Comparison of ENCODE assay signal across 8 cellular contexts in the genomic region with DNA sequence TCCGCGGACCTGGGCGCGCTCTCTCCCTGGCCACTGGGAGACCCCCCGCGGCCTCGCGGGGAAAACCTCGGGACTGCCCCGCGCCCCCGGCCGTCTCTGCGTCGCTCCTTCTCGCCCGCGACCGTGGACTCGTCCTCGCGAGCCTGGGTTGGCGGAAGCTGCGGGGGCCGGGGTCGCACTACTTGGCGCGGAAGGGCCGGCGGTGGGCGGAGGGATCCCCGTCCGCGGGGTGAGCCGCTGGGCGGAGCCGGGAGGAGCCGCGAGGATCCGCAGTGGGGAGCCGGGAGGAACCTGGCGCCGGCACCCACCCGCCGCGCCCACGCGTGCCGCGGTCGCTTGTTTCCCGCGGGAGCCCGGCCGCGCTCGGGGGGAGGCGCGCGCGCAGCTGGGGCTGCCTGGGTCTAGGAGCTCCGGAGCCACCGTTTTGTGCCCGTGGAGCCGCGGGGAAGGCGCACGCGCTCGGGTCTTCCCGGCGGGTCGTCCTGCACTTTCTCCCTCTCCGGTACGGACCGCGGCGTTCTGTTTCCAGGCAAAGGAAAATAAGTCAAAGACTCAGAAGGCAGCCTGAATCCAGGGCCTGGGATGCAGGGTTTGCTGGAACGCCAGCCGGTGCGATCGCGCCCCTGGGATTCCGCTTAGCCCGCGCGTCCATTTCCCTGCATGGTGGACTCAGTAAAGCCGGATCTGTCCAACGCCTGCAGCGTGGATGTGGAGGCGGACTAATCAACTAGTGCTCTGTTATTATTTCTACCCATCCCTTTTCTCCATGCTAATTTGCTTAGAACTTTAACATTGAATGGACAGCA.
A peak's percentile ranks its signal among the peaks of the same experiment; 100 is the strongest.
DNase-seq lines count a peak whose midpoint lies in the region; ATAC-seq lines count a peak whose summit lies in the region.

No MANE protein-coding gene starts in this region.

- H3K4me3 ChIP-seq in mucosa of rectum (ENCODE audit: low read length in 2 of 2), result peak overlapping the region; percentile 67 to 88

- H3K9me3 ChIP-seq in mucosa of rectum (ENCODE audit: control insufficient read depth in 2 of 2, low read length in 2 of 2), result no peaks in the 10 kb centered on the region

- ATAC-seq in GM18907 (IDR thresholded peaks at IDR 0.05; ENCODE audit: unreplicated experiment) (peak; percentile 56), HG03139 (IDR thresholded peaks at IDR 0.05; ENCODE audit: unreplicated experiment) (peak; percentile 28)

- H3K4me1 ChIP-seq in mucosa of rectum (ENCODE audit: control insufficient read depth in 2 of 2, insufficient read depth in 2 of 2, low read length in 2 of 2), result peaks cover 0 to 5% of the 10 kb centered on the region in 2 donors

- H3K9ac ChIP-seq in mucosa of rectum (ENCODE audit: low read depth in 1 of 2, low read length in 2 of 2), result peak overlapping the region; percentile 86 to 97

- no peaks in the 10 kb centered on the region for H3K36me3 ChIP-seq in mucosa of rectum (ENCODE audit: control insufficient read depth in 2 of 2, insufficient read depth in 2 of 2, low read length in 2 of 2)

- H3K27ac ChIP-seq in epithelial cell of prostate, result peak overlapping the region; percentile 93
- peak overlapping the region; percentile 99 for H3K27ac ChIP-seq in mucosa of rectum (ENCODE audit: low read depth in 2 of 2, low read length in 2 of 2)

- no peaks in the 10 kb centered on the region for H3K27me3 ChIP-seq in mucosa of rectum (ENCODE audit: control insufficient read depth in 2 of 2, insufficient read depth in 2 of 2, low read length in 2 of 2)

- DNase-seq in CD1c-positive myeloid dendritic cell (ENCODE audit: extremely low spot score) (peak; percentile 93), NCI-H69 (lab: John Stamatoyannopoulos, UW) (peak; percentile 95), epithelial cell of prostate (ENCODE audit: low read depth, low spot score) (peak; percentile 5)
- peak; percentile 38 for DNase-seq in activated CD8-positive, alpha-beta memory T cell treated with anti-CD3 and anti-CD28 coated beads, Interleukin-2, amount 50 U/mL, for 24 hours (ENCODE audit: extremely low read depth)
- peak; percentile 66 for DNase-seq in stimulated activated CD8-positive, alpha-beta memory T cell treated with anti-CD3 and anti-CD28 coated beads, Interleukin-4, amount 100 ng/mL, for 24 hours (ENCODE audit: low read depth)

Comparison
In these comparisons a context has a peak if more than half of its experiments do, and no peak if none do; other contexts are left out.
1. Peak in every context shown above with its lines: DNase-seq, ATAC-seq, H3K4me3 ChIP-seq and H3K27ac ChIP-seq.
2. DNase-seq: peak in every context shown above with its lines; median percentile 95 in NCI-H69; 93 in CD1c-positive myeloid dendritic cell; 66 in stimulated activated CD8-positive, alpha-beta memory T cell treated with anti-CD3 and anti-CD28 coated beads, Interleukin-4, amount 100 ng/mL, for 24 hours; 38 in activated CD8-positive, alpha-beta memory T cell treated with anti-CD3 and anti-CD28 coated beads, Interleukin-2, amount 50 U/mL, for 24 hours; 5 in epithelial cell of prostate.